In genomic region chr5:1344975-1345838, GRCh38 we compare ENCODE assay signal across 8 cellular contexts. TPM values are rescaled to one million over a fixed set of nuclear protein-coding genes. Genes with fewer than 3 reads are reported as not detected.
DNase-seq lines count a peak whose midpoint lies in the region; ATAC-seq and TF ChIP-seq lines count a peak whose summit lies in the region.

A gene with protein sequence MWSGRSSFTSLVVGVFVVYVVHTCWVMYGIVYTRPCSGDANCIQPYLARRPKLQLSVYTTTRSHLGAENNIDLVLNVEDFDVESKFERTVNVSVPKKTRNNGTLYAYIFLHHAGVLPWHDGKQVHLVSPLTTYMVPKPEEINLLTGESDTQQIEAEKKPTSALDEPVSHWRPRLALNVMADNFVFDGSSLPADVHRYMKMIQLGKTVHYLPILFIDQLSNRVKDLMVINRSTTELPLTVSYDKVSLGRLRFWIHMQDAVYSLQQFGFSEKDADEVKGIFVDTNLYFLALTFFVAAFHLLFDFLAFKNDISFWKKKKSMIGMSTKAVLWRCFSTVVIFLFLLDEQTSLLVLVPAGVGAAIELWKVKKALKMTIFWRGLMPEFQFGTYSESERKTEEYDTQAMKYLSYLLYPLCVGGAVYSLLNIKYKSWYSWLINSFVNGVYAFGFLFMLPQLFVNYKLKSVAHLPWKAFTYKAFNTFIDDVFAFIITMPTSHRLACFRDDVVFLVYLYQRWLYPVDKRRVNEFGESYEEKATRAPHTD (minus strand): TSS chr5:1345099. CDS start chr5:1344841, 258 bp downstream.

- DNase-seq in NCI-H187 (lab: John Stamatoyannopoulos, UW) (peak; percentile 61 to 82), NCI-H187 treated with DMSO at 0.1 percent for 48 hours (lab: John Stamatoyannopoulos, UW) (no peak), NCI-H2081 treated with DMSO at 0.1 percent for 48 hours (lab: John Stamatoyannopoulos, UW) (peak; percentile 57), UCSD-AML1 (lab: John Stamatoyannopoulos, UW; ENCODE audit: unreplicated experiment) (peak; percentile 90), body of pancreas (peak; percentile 87 to 90 (median 88)), iPS DF 6.9 (ENCODE audit: low read depth, low spot score) (peak; percentile 68), gastrocnemius medialis (peak; percentile 74 to 78)

- peaks cover 23% of the 10 kb centered on the region for H3K4me1 ChIP-seq in body of pancreas
- no peaks in the 10 kb centered on the region; the same call in 1 of the 2 replicates for H3K4me1 ChIP-seq in iPS DF 6.9 (ENCODE audit: control insufficient read depth, insufficient read depth, low read length)
- H3K4me1 ChIP-seq in gastrocnemius medialis = peaks cover 16 to 18% of the 10 kb centered on the region in 2 donors

- no peaks in the 10 kb centered on the region for H3K9me3 ChIP-seq in body of pancreas
- H3K9me3 ChIP-seq in iPS DF 6.9 (ENCODE audit: control insufficient read depth, insufficient read depth, low read length) = no peaks in the 10 kb centered on the region
- H3K9me3 ChIP-seq in gastrocnemius medialis = no peaks in the 10 kb centered on the region

- TF ChIP-seq POLR2A in body of pancreas (IDR thresholded peaks at IDR 0.05) = peak; percentile 73 to 82 (median 77)
- peak; percentile 81 to 85 for TF ChIP-seq POLR2A in gastrocnemius medialis (IDR thresholded peaks at IDR 0.05)

- ATAC-seq in HG02981 (IDR thresholded peaks at IDR 0.05; ENCODE audit: unreplicated experiment) (peak; percentile 90), body of pancreas (peak; percentile 95), gastrocnemius medialis (peak; percentile 91 to 95)

- intact Hi-C loops in body of pancreas (cut with DNase I) = no loop called here
- intact Hi-C loops in gastrocnemius medialis (cut with DNase I; ENCODE audit: low total_unique reads) = loop anchor here (1.0 to 10.0 kb wide), 4 partner anchors 21 to 456 kb away; partner anchors contain the start of genes BRD9, NDUFS6 and TRIP13

- TF ChIP-seq CTCF in body of pancreas (IDR thresholded peaks at IDR 0.05) (peak in 3 of 7 experiments; percentile 5 to 45 (median 44)), gastrocnemius medialis (IDR thresholded peaks at IDR 0.05 in 4 of 5, conservative IDR thresholded peaks at IDR 0.05 in 1 of 5) (peak in 4 of 5 experiments; percentile 6 to 24 (median 19))

- H3K27me3 ChIP-seq in body of pancreas (no peaks in the 10 kb centered on the region), iPS DF 6.9 (ENCODE audit: control insufficient read depth, insufficient read depth, low read length) (no peaks in the 10 kb centered on the region), gastrocnemius medialis (no peaks in the 10 kb centered on the region)

- peak within 1 kb of the TSS; percentile 68 to 89 (median 82) for H3K27ac ChIP-seq in body of pancreas
- H3K27ac ChIP-seq in iPS DF 6.9 (ENCODE audit: low read length) = no peak within 1 kb of the TSS
- H3K27ac ChIP-seq in gastrocnemius medialis = peak within 1 kb of the TSS; percentile 82 to 96 (median 86)

- WGBS in body of pancreas, 2 donors = 0 to 2% methylated on average over 6 to 69 of the region's 87 CpGs
- WGBS in iPS DF 6.9 (ENCODE audit: insufficient coverage, insufficient read length) = no CpG with 5 or more reads among the region's 87 CpGs

- H3K36me3 ChIP-seq in body of pancreas (replicated peaks in 1 of 2; ENCODE audit: insufficient read depth in 1 of 2, low read depth in 2 of 2) (peaks cover 0 to 16% of the 10 kb centered on the region in 2 donors), iPS DF 6.9 (ENCODE audit: control insufficient read depth, insufficient read depth, low read length) (peaks cover 11% of the 10 kb centered on the region), gastrocnemius medialis (peaks cover 0 to 32% of the 10 kb centered on the region in 2 donors)

- H3K4me3 ChIP-seq in body of pancreas = peak within 1 kb of the TSS; percentile 80 to 89
- peak within 1 kb of the TSS; percentile 54; the same call in 1 of the 2 replicates for H3K4me3 ChIP-seq in iPS DF 6.9 (ENCODE audit: low read length)
- peak within 1 kb of the TSS; percentile 72 to 99 (median 82) for H3K4me3 ChIP-seq in gastrocnemius medialis

- in situ Hi-C loops in gastrocnemius medialis (cut with MboI; ENCODE audit: low sequenced_read_pairs in 4 of 4) = no loop called here

RNA-seq across cellular contexts. Expression of the gene that starts here (rescaled TPM):
- total RNA-seq in body of pancreas (100 to 1,000 TPM in 1 of 2 donors, 10 to 100 TPM in 1; 91.3 to 109 TPM), gastrocnemius medialis (10 to 100 TPM; 29.4 to 41.0 (median 36.8) TPM)
